In genomic region chr1:117600325-117600916, GRCh38 we compare ENCODE assay signal across 20 cellular contexts. TPM values are rescaled to one million over a fixed set of nuclear protein-coding genes. Genes with fewer than 3 reads are reported as not detected.
DNase-seq lines count a peak whose midpoint lies in the region; ATAC-seq and TF ChIP-seq lines count a peak whose summit lies in the region.
"Had no signal": no experiment of that assay in that cellular context is flagged by ENCODE, and none has a peak within 500 bp of the region (broad histone marks: within the 10 kb centered on the region; RNA-seq: fewer than 3 reads in every experiment).

No MANE protein-coding gene starts in this region.

- peak overlapping the region; percentile 57 to 69 (median 65) for H3K9ac ChIP-seq in skeletal muscle tissue (ENCODE audit: low read depth in 1 of 3, low read length in 3 of 3)
- H3K9ac ChIP-seq: KMS-11 had no signal

- H3K27ac ChIP-seq in right atrium auricular region, result peak overlapping the region in 1 of 2 donors; percentile 35
- H3K27ac ChIP-seq in skeletal muscle tissue (ENCODE audit: low read depth, low read length), result peak overlapping the region; percentile 93
- H3K27ac ChIP-seq: KMS-11 had no signal

- DNase-seq in Right ventricle myocardium inferior (ENCODE audit: missing footprints) (no peak), right atrium auricular region (ENCODE audit: low spot score) (no peak), erythroblast (lab: John Stamatoyannopoulos, UW) (peak; percentile 35 to 47), mesenteric fat pad (ENCODE audit: low spot score) (peak; percentile 24), putamen (ENCODE audit: low spot score) (no peak), superior temporal gyrus (ENCODE audit: extremely low spot score) (no peak)
- DNase-seq: Calu3, DMS79 treated with DMSO at 0.1 percent for 48 hours, GF-D8, GOT3, HCEC 1CT, NCI-H1092, NCI-H187, NCI-H2171 treated with DMSO at 0.1 percent for 48 hours, NCI-H524 treated with DMSO at 0.1 percent for 48 hours had no signal

- H3K9me3 ChIP-seq in right atrium auricular region (no peaks in the 10 kb centered on the region), skeletal muscle tissue (ENCODE audit: control insufficient read depth in 3 of 3, low read length in 3 of 3) (no peaks in the 10 kb centered on the region)

- H3K4me1 ChIP-seq in right atrium auricular region (peaks cover 0 to 19% of the 10 kb centered on the region in 2 donors), skeletal muscle tissue (ENCODE audit: control insufficient read depth in 3 of 3, insufficient read depth in 3 of 3, low read length in 3 of 3) (peaks cover 37 to 48% (median 41%) of the 10 kb centered on the region in 3 donors)

- intact Hi-C loops in Right ventricle myocardium inferior (cut with DNase I), result no loop called here

- H3K36me3 ChIP-seq in right atrium auricular region (no peaks in the 10 kb centered on the region), skeletal muscle tissue (ENCODE audit: control insufficient read depth in 3 of 3, insufficient read depth in 3 of 3, low read length in 3 of 3) (no peaks in the 10 kb centered on the region)

- no peak for TF ChIP-seq POLR2A in erythroblast (IDR thresholded peaks at IDR 0.05; ENCODE audit: low read length)

- H3K27me3 ChIP-seq in right atrium auricular region, result no peaks in the 10 kb centered on the region
- no peaks in the 10 kb centered on the region for H3K27me3 ChIP-seq in skeletal muscle tissue (ENCODE audit: control insufficient read depth in 3 of 3, insufficient read depth in 3 of 3, low read length in 3 of 3)

- TF ChIP-seq CTCF in right atrium auricular region (IDR thresholded peaks at IDR 0.05), result no peak

- no peak overlapping the region for H3K4me3 ChIP-seq in right atrium auricular region
- H3K4me3 ChIP-seq in skeletal muscle tissue (ENCODE audit: low read length in 3 of 3), result peak overlapping the region in 1 of 3 donors; percentile 10

- ATAC-seq in Right ventricle myocardium inferior, result peak; percentile 56
- no peak for ATAC-seq in HG03354 (IDR thresholded peaks at IDR 0.05; ENCODE audit: poor library complexity, severe bottlenecking, unreplicated experiment)
- ATAC-seq: Panc1, SK-N-SH treated with all-trans-retinoic acid at 6 μM for 48 hours had no signal

RNA-seq across cellular contexts. Expression of gene TENT5C, which starts 5.4 kb away (rescaled TPM):
- total RNA-seq in Right ventricle myocardium inferior, result 18.7 TPM
- total RNA-seq in right atrium auricular region, result 10 to 100 TPM; 17.0 to 20.1 TPM
- total RNA-seq in mesenteric fat pad, result 2.5 TPM
- 48.0 TPM for total RNA-seq in skeletal muscle tissue

Comparison
In these comparisons a context has a peak if more than half of its experiments do, and no peak if none do; other contexts are left out.
1. DNase-seq: peak in erythroblast (2 of 2) and mesenteric fat pad (single experiment); none in Right ventricle myocardium inferior (single experiment), right atrium auricular region (single experiment), putamen (single experiment) and superior temporal gyrus (single experiment).